ENCODE assay signal across 13 cellular contexts in genomic region chr20:25018425-25018824, GRCh38.
"Had no signal": no experiment of that assay in that cellular context is flagged by ENCODE, and none has a peak within 500 bp of the region (broad histone marks: within the 10 kb centered on the region; RNA-seq: fewer than 3 reads in every experiment).

No MANE protein-coding gene starts in this region.

- H3K4me3 ChIP-seq: coronary artery, gastrocnemius medialis had no signal

- H3K27me3 ChIP-seq: gastrocnemius medialis had no signal

- H3K27ac ChIP-seq: coronary artery, parathyroid adenoma had no signal

- H3K9me3 ChIP-seq: gastrocnemius medialis had no signal

- H3K27me3 Mint-ChIP-seq: activated CD8-positive, alpha-beta memory T cell treated with anti-CD3 and anti-CD28 coated beads, Interleukin-2, amount 10 ng/mL, durations not matched to agents 7 days and 5 days had no signal

- H3K27ac Mint-ChIP-seq: activated CD8-positive, alpha-beta memory T cell treated with anti-CD3 and anti-CD28 coated beads, Interleukin-2, amount 10 ng/mL, durations not matched to agents 7 days and 5 days; mesothelial cell of epicardium; T-helper 2 cell treated with Interferon-gamma antibody and Interleukin-4, amounts not matched to agents 5 μg/mL and 100 μg/mL, for 36 hours had no signal

- H3K36me3 Mint-ChIP-seq: mesothelial cell of epicardium had no signal

- H3K9me3 Mint-ChIP-seq: activated T-cell treated with anti-CD3 and anti-CD28 coated beads, Interleukin-2, amount 50 U/mL, for 4 hours; mesothelial cell of epicardium; T-helper 2 cell treated with Interferon-gamma antibody and Interleukin-4, amounts not matched to agents 5 μg/mL and 100 μg/mL, for 36 hours had no signal

- H3K4me3 Mint-ChIP-seq: activated CD8-positive, alpha-beta memory T cell treated with anti-CD3 and anti-CD28 coated beads, Interleukin-2, amount 10 ng/mL, durations not matched to agents 7 days and 5 days; activated T-cell treated with anti-CD3 and anti-CD28 coated beads, Interleukin-2, amount 50 U/mL, for 4 hours; mesothelial cell of epicardium; T-helper 2 cell treated with Interferon-gamma antibody and Interleukin-4, amounts not matched to agents 5 μg/mL and 100 μg/mL, for 36 hours had no signal

- DNase-seq: activated CD4-positive, alpha-beta T cell treated with anti-CD3 and anti-CD28 coated beads, Interleukin-2, amount 50 U/mL, for 48 hours; activated CD4-positive, CD25-positive, alpha-beta regulatory T cell treated with anti-CD3 and anti-CD28 coated beads, Interleukin-2, amount 50 U/mL, for 72 hours; activated CD8-positive, alpha-beta memory T cell treated with anti-CD3 and anti-CD28 coated beads, Interleukin-2, amount 10 ng/mL, durations not matched to agents 7 days and 5 days; activated T-cell treated with anti-CD3 and anti-CD28 coated beads, Interleukin-2, amount 50 U/mL, for 4 hours; caudate nucleus; effector CD4-positive, alpha-beta T cell; small intestine; SW 1271 had no signal

- ATAC-seq: activated CD8-positive, alpha-beta memory T cell treated with anti-CD3 and anti-CD28 coated beads, Interleukin-2, amount 10 ng/mL, durations not matched to agents 7 days and 5 days; activated T-cell treated with anti-CD3 and anti-CD28 coated beads, Interleukin-2, amount 50 U/mL, for 4 hours; gastrocnemius medialis had no signal
